Comparison of ENCODE assay signal across 7 cellular contexts in genomic region chrX:3713225-3713936, GRCh38. TPM values are rescaled to one million over a fixed set of nuclear protein-coding genes. Genes with fewer than 3 reads are reported as not detected.
DNase-seq lines count a peak whose midpoint lies in the region; ATAC-seq lines count a peak whose summit lies in the region.

Gene PRKX, minus strand, starts transcription at chrX:3713649. Its CDS starts 396 bp downstream, at chrX:3713253.

- peak within 1 kb of the TSS; percentile 96 for H3K4me3 Mint-ChIP-seq in activated CD4-positive, alpha-beta memory T cell treated with anti-CD3 and anti-CD28 coated beads for 36 hours

- ATAC-seq in GM18511 (IDR thresholded peaks at IDR 0.05; ENCODE audit: unreplicated experiment) (peak; percentile 78), HG02623 (IDR thresholded peaks at IDR 0.05; ENCODE audit: unreplicated experiment) (peak; percentile 73)

- no peaks in the 10 kb centered on the region for H3K9me3 Mint-ChIP-seq in activated CD4-positive, alpha-beta memory T cell treated with anti-CD3 and anti-CD28 coated beads for 36 hours

- no peaks in the 10 kb centered on the region for H3K27me3 Mint-ChIP-seq in activated CD4-positive, alpha-beta memory T cell treated with anti-CD3 and anti-CD28 coated beads for 36 hours

- intact Hi-C loops in activated CD4-positive, alpha-beta memory T cell treated with anti-CD3 and anti-CD28 coated beads for 36 hours (cut with micrococcal nuclease): loop anchor here (1.0 to 10.0 kb wide), 3 partner anchors 25 to 1001 kb away; no protein-coding TSS in a partner anchor

- peaks cover 11% of the 10 kb centered on the region for H3K4me1 Mint-ChIP-seq in activated CD4-positive, alpha-beta memory T cell treated with anti-CD3 and anti-CD28 coated beads for 36 hours (ENCODE audit: low read depth)

- peaks cover 10% of the 10 kb centered on the region for H3K36me3 Mint-ChIP-seq in activated CD4-positive, alpha-beta memory T cell treated with anti-CD3 and anti-CD28 coated beads for 36 hours

- POLR2A ChIA-PET in activated CD4-positive, alpha-beta memory T cell treated with anti-CD3 and anti-CD28 coated beads for 36 hours (lab: Charles Lee): interaction anchor here (1.0 kb wide), 2 partner anchors 31 to 34 kb away, joined by 3 to 4 read pairs; no protein-coding TSS in a partner anchor

- peak within 1 kb of the TSS; percentile 95 for H3K27ac Mint-ChIP-seq in activated CD4-positive, alpha-beta memory T cell treated with anti-CD3 and anti-CD28 coated beads for 36 hours

- CTCF ChIA-PET in activated CD4-positive, alpha-beta memory T cell treated with anti-CD3 and anti-CD28 coated beads for 36 hours (lab: Charles Lee): interaction anchor here (0.6 kb wide), 1 partner anchor 62 kb away, joined by 3 read pairs; no protein-coding TSS in a partner anchor

- peak; percentile 63 for DNase-seq in NCI-H146 (lab: John Stamatoyannopoulos, UW)
- DNase-seq in activated CD4-positive, alpha-beta memory T cell treated with anti-CD3 and anti-CD28 coated beads for 36 hours: peak; percentile 74
- peak; percentile 57 for DNase-seq in effector CD8-positive, alpha-beta T cell (lab: John Stamatoyannopoulos, UW)
- DNase-seq in midbrain (lab: John Stamatoyannopoulos, UW): peak; percentile 47
- peak; percentile 30 to 68 for DNase-seq in stimulated activated CD8-positive, alpha-beta memory T cell treated with anti-CD3 and anti-CD28 coated beads, Interleukin-2, amount 100 ng/mL, for 48 hours (ENCODE audit: low read depth in 2 of 2)

RNA-seq across cellular contexts. Expression of gene PRKX, which starts in this region (rescaled TPM):
- total RNA-seq in activated CD4-positive, alpha-beta memory T cell treated with anti-CD3 and anti-CD28 coated beads for 36 hours: 10 to 100 TPM; 89.5 to 90.9 TPM

Comparison
In these comparisons a context has a peak if more than half of its experiments do, and no peak if none do; other contexts are left out.
1. Peak in every context shown above with its lines: DNase-seq and ATAC-seq.